ENCODE assay signal across 8 cellular contexts in the genomic region with DNA sequence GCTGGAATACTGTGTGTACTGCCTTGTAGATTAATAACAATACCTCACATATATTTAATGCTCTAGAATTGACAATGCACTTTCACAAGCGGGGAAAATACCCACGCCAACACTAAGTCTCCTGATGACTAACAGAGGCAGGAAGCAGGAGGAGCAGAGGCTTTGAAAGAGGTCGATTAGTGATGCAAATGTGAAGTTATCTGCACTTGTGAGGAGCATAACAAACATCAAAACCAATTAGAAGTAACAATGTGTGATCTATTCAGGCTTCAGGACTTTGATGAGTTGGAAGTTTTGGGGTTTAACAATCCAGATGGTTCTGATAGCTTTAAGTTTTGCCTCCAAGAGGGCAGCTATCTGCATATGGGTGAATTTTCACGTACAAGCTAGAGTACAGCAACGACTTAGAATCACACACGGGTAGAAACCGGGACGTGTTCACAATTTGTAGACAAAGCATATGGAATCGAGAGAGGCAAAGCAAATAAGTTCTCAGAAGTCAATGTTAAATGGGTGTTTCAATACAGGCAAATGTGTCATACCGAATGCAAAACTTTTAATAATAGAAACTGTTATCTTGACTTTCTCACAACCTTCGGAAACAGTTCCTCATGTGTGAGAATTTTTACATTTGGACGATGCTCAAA.
DNase-seq lines count a peak whose midpoint lies in the region; ATAC-seq lines count a peak whose summit lies in the region.

No MANE protein-coding gene starts in this region.

- no peaks in the 10 kb centered on the region for H3K9me3 ChIP-seq in iPS DF 6.9 (ENCODE audit: control insufficient read depth, insufficient read depth, low read length)

- DNase-seq in activated T-cell treated with anti-CD3 and anti-CD28 coated beads for 1 hour (ENCODE audit: low read depth) = peak; percentile 7
- no peak for DNase-seq in activated T-cell treated with anti-CD3 and anti-CD28 coated beads, Interleukin-2, amount 50 U/mL, for 1 hour
- DNase-seq in activated T-cell treated with anti-CD3 and anti-CD28 coated beads for 4 hours = peak; percentile 21
- peak; percentile 47 for DNase-seq in iPS DF 6.9 (ENCODE audit: low read depth, low spot score)
- DNase-seq in NCI-H526 (lab: John Stamatoyannopoulos, UW) = no peak
- no peak for DNase-seq in NCI-H1436 (lab: John Stamatoyannopoulos, UW)

- H3K4me1 ChIP-seq in iPS DF 6.9 (ENCODE audit: control insufficient read depth, insufficient read depth, low read length) = peaks cover 5% of the 10 kb centered on the region

- no peak overlapping the region for H3K4me3 ChIP-seq in iPS DF 6.9 (ENCODE audit: low read length)

- no CpG with 5 or more reads among the region's 12 CpGs for WGBS in iPS DF 6.9 (ENCODE audit: insufficient coverage, insufficient read length)

- no peaks in the 10 kb centered on the region for H3K27me3 ChIP-seq in iPS DF 6.9 (ENCODE audit: control insufficient read depth, insufficient read depth, low read length)

- peak; percentile 45 for ATAC-seq in HG03196 (IDR thresholded peaks at IDR 0.05; ENCODE audit: unreplicated experiment)

- no peak overlapping the region for H3K27ac ChIP-seq in iPS DF 6.9 (ENCODE audit: low read length)
- H3K27ac ChIP-seq in temporal lobe (ENCODE audit: low read depth, low read length) = peak overlapping the region; percentile 94

- H3K36me3 ChIP-seq in iPS DF 6.9 (ENCODE audit: control insufficient read depth, insufficient read depth, low read length) = no peaks in the 10 kb centered on the region; the same call in 1 of the 2 replicates

Comparison
In these comparisons a context has a peak if more than half of its experiments do, and no peak if none do; other contexts are left out.
1. DNase-seq: peak in activated T-cell treated with anti-CD3 and anti-CD28 coated beads for 1 hour (single experiment), activated T-cell treated with anti-CD3 and anti-CD28 coated beads for 4 hours (single experiment) and iPS DF 6.9 (single experiment); none in activated T-cell treated with anti-CD3 and anti-CD28 coated beads, Interleukin-2, amount 50 U/mL, for 1 hour (single experiment), NCI-H526 (0 of 2) and NCI-H1436 (single experiment).